Comparison of ENCODE assay signal across 19 cellular contexts in genomic region chr2:46413111-46413510, GRCh38.
DNase-seq lines count a peak whose midpoint lies in the region; ATAC-seq, FAIRE-seq and TF ChIP-seq lines count a peak whose summit lies in the region.
"Had no signal": no experiment of that assay in that cellular context is flagged by ENCODE, and none has a peak within 500 bp of the region (broad histone marks: within the 10 kb centered on the region; RNA-seq: fewer than 3 reads in every experiment).

No MANE protein-coding gene starts in this region.

- CTCF ChIA-PET in HepG2 (lab: Yijun Ruan, JAX; ENCODE audit: low intra/inter-chr PET ratio, low total read pairs) = no interaction called here

- intact Hi-C loops in HepG2 (cut with micrococcal nuclease; ENCODE audit: unreplicated experiment) = loop anchor here (5.0 kb wide), 1 partner anchor 884 kb away; no protein-coding TSS in a partner anchor
- intact Hi-C loops in right lobe of liver (cut with DNase I) = no loop called here

- 90% methylated on average over 2 of the region's 2 CpGs for WGBS in HepG2 (ENCODE audit: low lambda C conversion rate)
- 100% methylated on average over 1 of the region's 2 CpGs for WGBS in right lobe of liver (ENCODE audit: insufficient coverage, low coverage, low lambda C conversion rate, missing lambda C conversion rate)

- FAIRE-seq in HepG2 (lab: Jason Lieb, UNC) = no peak
- FAIRE-seq: GM12892, H54 had no signal

- H3K9me3 ChIP-seq in HepG2 (ENCODE audit: low read length) (peaks cover 6% of the 10 kb centered on the region), right lobe of liver (no peaks in the 10 kb centered on the region), osteoblast (ENCODE audit: low read depth, low read length) (no peaks in the 10 kb centered on the region)
- H3K9me3 ChIP-seq: BE2C had no signal

- ATAC-seq in HepG2 (no peak), right lobe of liver (no peak)
- ATAC-seq: GM23338 had no signal

- in situ Hi-C loops in HepG2 (cut with HindIII; ENCODE audit: extremely low pct_ligation_motif_present, low pct_unique_long_range_greater_than_20kb) = no loop called here

- TF ChIP-seq POLR2A in HepG2 (IDR thresholded peaks at IDR 0.05; ENCODE audit: insufficient read depth in 1 of 2, low read depth in 2 of 2, low read length in 2 of 2) = no peak
- TF ChIP-seq POLR2A in right lobe of liver (IDR thresholded peaks at IDR 0.05) = no peak

- no peak overlapping the region for H3K27ac ChIP-seq in HepG2 (ENCODE audit: extremely low read length, insufficient read depth, low read length)
- H3K27ac ChIP-seq in right lobe of liver = no peak overlapping the region
- no peak overlapping the region for H3K27ac ChIP-seq in osteoblast (ENCODE audit: low read depth, low read length)
- H3K27ac ChIP-seq: HL-60 had no signal

- H3K4me3 ChIP-seq in HepG2 (replicated peaks in 1 of 3; ENCODE audit: insufficient read depth in 1 of 3, low read depth in 2 of 3, low read length in 3 of 3) = no peak overlapping the region
- H3K4me3 ChIP-seq in right lobe of liver = no peak overlapping the region
- H3K4me3 ChIP-seq in osteoblast (ENCODE audit: insufficient read depth, low read length) = no peak overlapping the region
- H3K4me3 ChIP-seq: GM23338 had no signal

- POLR2A ChIA-PET in HepG2 (lab: Yijun Ruan, JAX) = interaction anchor here (1.3 kb wide), 1 partner anchor 22 kb away, joined by 5 read pairs; no protein-coding TSS in a partner anchor

- no peak for TF ChIP-seq RAD21 in HepG2 (CRISPR knock-in tag; IDR thresholded peaks at IDR 0.05)

- no peak for TF ChIP-seq CTCF in HepG2 (CRISPR knock-in tag; IDR thresholded peaks at IDR 0.05)
- no peak for TF ChIP-seq CTCF in right lobe of liver (IDR thresholded peaks at IDR 0.05)
- no peak for TF ChIP-seq CTCF in osteoblast (IDR thresholded peaks at IDR 0.05; ENCODE audit: extremely low read depth, low read depth, low read length)

- H3K4me1 ChIP-seq in HepG2 (ENCODE audit: insufficient read depth, low read length) (peaks cover 94% of the 10 kb centered on the region), right lobe of liver (peaks cover 0 to 12% (median 4%) of the 10 kb centered on the region in 4 donors), osteoblast (ENCODE audit: insufficient read depth, low read length) (peaks cover 11% of the 10 kb centered on the region)
- H3K4me1 ChIP-seq: BE2C had no signal

- DNase-seq in HepG2 (ENCODE audit: low spot score) (no peak), right lobe of liver (no peak), RPMI8226 (peak; percentile 66), osteoblast (ENCODE audit: insufficient read length, low spot score, missing footprints) (no peak), DMS53 (lab: John Stamatoyannopoulos, UW) (no peak), activated gamma-delta T cell (lab: John Stamatoyannopoulos, UW) (no peak)
- DNase-seq: ACHN; BE2C; C1 segment of cervical spinal cord; CD4-positive, CD25-positive, alpha-beta regulatory T cell; CD8-positive, alpha-beta memory T cell; COR-L47; DMS 273 treated with DMSO at 0.1 percent for 48 hours; GDM1; HCEC 1CT had no signal

- H3K4me2 ChIP-seq in HepG2 (ENCODE audit: low read depth, low read length) (peak overlapping the region; percentile 8; the same call in 1 of the 2 replicates), osteoblast (ENCODE audit: insufficient read depth, low read length) (no peak overlapping the region)
- H3K4me2 ChIP-seq: GM23338 had no signal

- no TSS peak for BruUV-seq in HepG2 (replicated peaks; lab: Mats Ljungman, UMichigan)

- no peak for TF ChIP-seq EP300 in HepG2 (IDR thresholded peaks at IDR 0.05; ENCODE audit: low read depth in 2 of 2, low read length in 2 of 2)
- no peak for TF ChIP-seq EP300 in HepG2 (CRISPR knock-in tag; IDR thresholded peaks at IDR 0.05; ENCODE audit: borderline replicate concordance)

- H3K79me2 ChIP-seq in HepG2 (ENCODE audit: insufficient read depth, low read length) (peaks cover 26% of the 10 kb centered on the region), osteoblast (ENCODE audit: insufficient read depth, low read length) (no peaks in the 10 kb centered on the region)

- H3K9ac ChIP-seq in HepG2 (ENCODE audit: insufficient read depth, low read depth, low read length) = no peak overlapping the region

- no peaks in the 10 kb centered on the region for H3K36me3 ChIP-seq in HepG2 (replicated peaks in 1 of 2; ENCODE audit: control insufficient read depth in 1 of 2, insufficient read depth in 2 of 2, low read length in 2 of 2)
- no peaks in the 10 kb centered on the region for H3K36me3 ChIP-seq in right lobe of liver
- no peaks in the 10 kb centered on the region for H3K36me3 ChIP-seq in osteoblast (ENCODE audit: insufficient read depth, low read length)
- H3K36me3 ChIP-seq: BE2C had no signal

- no peaks in the 10 kb centered on the region for H3K27me3 ChIP-seq in HepG2 (ENCODE audit: control insufficient read depth in 1 of 2, insufficient read depth in 2 of 2, low read length in 2 of 2)
- no peaks in the 10 kb centered on the region for H3K27me3 ChIP-seq in right lobe of liver
- H3K27me3 ChIP-seq in osteoblast (ENCODE audit: insufficient read depth, low read length) = no peaks in the 10 kb centered on the region
- H3K27me3 ChIP-seq: BE2C had no signal

- H2AFZ ChIP-seq in HepG2 (ENCODE audit: low read length) (no peak overlapping the region), osteoblast (ENCODE audit: low read length) (peak overlapping the region; percentile 58)
- H2AFZ ChIP-seq: GM23338 had no signal

- H4K20me1 ChIP-seq in HepG2 (ENCODE audit: insufficient read depth, low read length) (no peaks in the 10 kb centered on the region), osteoblast (ENCODE audit: insufficient read depth, low read length) (no peaks in the 10 kb centered on the region)

TF ChIP-seq in HepG2, 621 proteins besides CTCF, POLR2A, EP300 and RAD21:
- 0 out of 2 replicates have a peak, but pooled peaks have one; percentile 21 for TF ChIP-seq ZNF605 (CRISPR knock-in tag; IDR thresholded peaks at IDR 0.05)
- no peak for TF ChIP-seq ZNF556 (CRISPR knock-in tag; IDR thresholded peaks at IDR 0.05; ENCODE audit: borderline replicate concordance)
- peak; percentile 67 for TF ChIP-seq MAFF (IDR thresholded peaks at IDR 0.05; ENCODE audit: low read depth, low read length)
- TF ChIP-seq MAFK (conservative IDR thresholded peaks at IDR 0.05 in 1 of 2, IDR thresholded peaks at IDR 0.05 in 1 of 2; ENCODE audit: low read length in 2 of 2) = peak; percentile 60 to 70
- 0 out of 2 replicates have a peak, but pooled peaks have one; percentile 5 for TF ChIP-seq ZNF136 (CRISPR knock-in tag; IDR thresholded peaks at IDR 0.05; ENCODE audit: low read depth)
